In genomic region chr15:29685156-29686078, GRCh38 we compare ENCODE assay signal across 15 cellular contexts.
DNase-seq lines count a peak whose midpoint lies in the region; FAIRE-seq and TF ChIP-seq lines count a peak whose summit lies in the region.
"Had no signal": no experiment of that assay in that cellular context is flagged by ENCODE, and none has a peak within 500 bp of the region (broad histone marks: within the 10 kb centered on the region; RNA-seq: fewer than 3 reads in every experiment).

No MANE protein-coding gene starts in this region.

- H3K27ac ChIP-seq in coronary artery = no peak overlapping the region
- H3K27ac ChIP-seq: BLaER1, upper lobe of right lung had no signal

- DNase-seq in AG20443 (ENCODE audit: low spot score) = peak; percentile 63
- DNase-seq in M059J (ENCODE audit: low read depth) = peak; percentile 66
- peak; percentile 60 for DNase-seq in coronary artery (ENCODE audit: low spot score)
- peak; percentile 41 for DNase-seq in myocyte (ENCODE audit: low read depth)
- no peak for DNase-seq in NCI-H2107 (lab: John Stamatoyannopoulos, UW)
- no peak for DNase-seq in GM19239 (ENCODE audit: insufficient read length, low spot score)
- no peak for DNase-seq in T1000 (lab: John Stamatoyannopoulos, UW)
- no peak for DNase-seq in NCI-H187 treated with DMSO at 0.1 percent for 48 hours (lab: John Stamatoyannopoulos, UW)
- DNase-seq: activated CD4-positive, alpha-beta T cell treated with anti-CD3 and anti-CD28 coated beads for 1 hour; MM.1S; upper lobe of right lung had no signal

- H3K4me3 ChIP-seq in coronary artery = no peak overlapping the region
- H3K4me3 ChIP-seq: BLaER1, HAP-1, upper lobe of right lung had no signal

- FAIRE-seq in GM19239 (lab: Jason Lieb, UNC) = no peak
- FAIRE-seq: frontal cortex, islet of Langerhans had no signal

- TF ChIP-seq CTCF in coronary artery (IDR thresholded peaks at IDR 0.05) = no peak

Comparison
In these comparisons a context has a peak if more than half of its experiments do, and no peak if none do; other contexts are left out.
1. DNase-seq: peak in AG20443 (single experiment), M059J (single experiment), coronary artery (single experiment) and myocyte (single experiment); none in NCI-H2107 (single experiment), GM19239 (single experiment), T1000 (single experiment) and NCI-H187 treated with DMSO at 0.1 percent for 48 hours (single experiment).